Comparison of ENCODE assay signal across 13 cellular contexts in genomic region chr5:98339141-98339848, GRCh38.
DNase-seq lines count a peak whose midpoint lies in the region; ATAC-seq and TF ChIP-seq lines count a peak whose summit lies in the region.
"Had no signal": no experiment of that assay in that cellular context is flagged by ENCODE, and none has a peak within 500 bp of the region (broad histone marks: within the 10 kb centered on the region; RNA-seq: fewer than 3 reads in every experiment).

No MANE protein-coding gene starts in this region.

- peak overlapping the region in 1 of 2 experiments; percentile 7 for H2BK12ac ChIP-seq in mesenchymal stem cell (ENCODE audit: low read length in 2 of 2)

- no peak overlapping the region for H2BK5ac ChIP-seq in mesenchymal stem cell (ENCODE audit: low read depth, low read length, poor library complexity, severe bottlenecking)

- peak overlapping the region; percentile 93 for H3K27ac Mint-ChIP-seq in HFFc6
- H3K27ac Mint-ChIP-seq: CD4-positive, CD25-positive, alpha-beta regulatory T cell; H9 had no signal

- no peak overlapping the region for H2BK120ac ChIP-seq in mesenchymal stem cell (ENCODE audit: low read depth, low read length)

- peaks cover 1% of the 10 kb centered on the region; the same call in 1 of the 2 replicates for H3K27me3 Mint-ChIP-seq in HFFc6 (ENCODE audit: insufficient read depth)
- H3K27me3 Mint-ChIP-seq: CD4-positive, CD25-positive, alpha-beta regulatory T cell had no signal

- no peaks in the 10 kb centered on the region for H3K9me3 ChIP-seq in mesenchymal stem cell (ENCODE audit: control insufficient read depth, low read length)
- no peaks in the 10 kb centered on the region for H3K9me3 ChIP-seq in sigmoid colon

- H3K4me2 ChIP-seq in mesenchymal stem cell (ENCODE audit: low read length, poor library complexity, severe bottlenecking): no peak overlapping the region
- H3K4me2 ChIP-seq: BLaER1 treated with 17β-estradiol and CSF1 and Interleukin-3, amounts not matched to agents 10 nM and 100 nM had no signal

- TF ChIP-seq POLR2A in sigmoid colon (IDR thresholded peaks at IDR 0.05): no peak

- H3K36me3 ChIP-seq in mesenchymal stem cell (ENCODE audit: control insufficient read depth in 1 of 2, insufficient read depth in 2 of 2, low read depth in 1 of 2, low read length in 2 of 2) (peaks cover 0 to 3% of the 10 kb centered on the region in 2 experiments), sigmoid colon (no peaks in the 10 kb centered on the region)
- H3K36me3 ChIP-seq: BLaER1 treated with 17β-estradiol and CSF1 and Interleukin-3, amounts not matched to agents 10 nM and 100 nM had no signal

- peak overlapping the region in 1 of 2 experiments; percentile 19 for H3K14ac ChIP-seq in mesenchymal stem cell (ENCODE audit: low read length in 2 of 2)

- H3K36me3 Mint-ChIP-seq in HFFc6 (ENCODE audit: low read depth): peaks cover 30% of the 10 kb centered on the region
- H3K36me3 Mint-ChIP-seq: CD4-positive, CD25-positive, alpha-beta regulatory T cell had no signal

- no peak overlapping the region for H2BK15ac ChIP-seq in mesenchymal stem cell (ENCODE audit: low read depth, poor library complexity, severe bottlenecking)

- no peak overlapping the region for H3K23ac ChIP-seq in mesenchymal stem cell (ENCODE audit: low read length in 2 of 2)

- H3K18ac ChIP-seq in mesenchymal stem cell (ENCODE audit: low read depth in 1 of 2, low read length in 2 of 2): peak overlapping the region in 1 of 2 experiments; percentile 3

- H3K27me3 ChIP-seq in mesenchymal stem cell (ENCODE audit: control insufficient read depth in 1 of 2, insufficient read depth in 1 of 2, low read length in 2 of 2) (no peaks in the 10 kb centered on the region), sigmoid colon (no peaks in the 10 kb centered on the region)
- H3K27me3 ChIP-seq: BLaER1 treated with 17β-estradiol and CSF1 and Interleukin-3, amounts not matched to agents 10 nM and 100 nM had no signal

- H3K4me3 Mint-ChIP-seq in HFFc6: no peak overlapping the region
- H3K4me3 Mint-ChIP-seq: CD4-positive, CD25-positive, alpha-beta regulatory T cell; H9 had no signal

- no peak overlapping the region for H3K9ac ChIP-seq in mesenchymal stem cell (ENCODE audit: low read length)
- H3K9ac ChIP-seq: BLaER1 treated with 17β-estradiol and CSF1 and Interleukin-3, amounts not matched to agents 10 nM and 100 nM had no signal

- H3K79me1 ChIP-seq in mesenchymal stem cell (replicated peaks; ENCODE audit: low read length, poor library complexity, severe bottlenecking): peaks cover 1% of the 10 kb centered on the region

- DNase-seq in HFFc6: no peak
- peak; percentile 3 for DNase-seq in UCSD-AML1 (lab: John Stamatoyannopoulos, UW; ENCODE audit: unreplicated experiment)
- DNase-seq in mesenchymal stem cell: no peak
- peak; percentile 60 for DNase-seq in sigmoid colon
- no peak for DNase-seq in NCI-H2107 (lab: John Stamatoyannopoulos, UW)
- DNase-seq in activated CD4-positive, alpha-beta T cell treated with anti-CD3 and anti-CD28 coated beads for 1 hour: no peak
- DNase-seq: ACHN; CD4-positive, CD25-positive, alpha-beta regulatory T cell; DMS53; GOT3; H9 had no signal

- H3K4me1 Mint-ChIP-seq in HFFc6 (ENCODE audit: low read depth): peaks cover 49% of the 10 kb centered on the region
- H3K4me1 Mint-ChIP-seq: CD4-positive, CD25-positive, alpha-beta regulatory T cell; H9 had no signal

- H3K9me3 Mint-ChIP-seq in HFFc6: peaks cover 13% of the 10 kb centered on the region

- H3K4me3 ChIP-seq in mesenchymal stem cell (ENCODE audit: insufficient read depth in 1 of 2, low read depth in 1 of 2, low read length in 2 of 2): no peak overlapping the region
- no peak overlapping the region for H3K4me3 ChIP-seq in sigmoid colon
- H3K4me3 ChIP-seq: BLaER1 treated with 17β-estradiol and CSF1 and Interleukin-3, amounts not matched to agents 10 nM and 100 nM had no signal

- peak overlapping the region; percentile 3 for H4K91ac ChIP-seq in mesenchymal stem cell (ENCODE audit: low read length)

- 98% methylated on average over 21 of the region's 21 CpGs for WGBS in mesenchymal stem cell
- WGBS in sigmoid colon, 2 donors: 95 to 97% methylated on average over 21 of the region's 21 CpGs

- H4K8ac ChIP-seq in mesenchymal stem cell (ENCODE audit: low read length): peak overlapping the region; percentile 1

- intact Hi-C loops in sigmoid colon (cut with DNase I): no loop called here

- H3K27ac ChIP-seq in mesenchymal stem cell (ENCODE audit: low read length, poor library complexity, severe bottlenecking): no peak overlapping the region
- H3K27ac ChIP-seq in sigmoid colon: no peak overlapping the region
- H3K27ac ChIP-seq: BLaER1 treated with 17β-estradiol and CSF1 and Interleukin-3, amounts not matched to agents 10 nM and 100 nM had no signal

- H2AK5ac ChIP-seq in mesenchymal stem cell (ENCODE audit: low read length, severe bottlenecking): peak overlapping the region; percentile 60

- peaks cover 2% of the 10 kb centered on the region for H3K4me1 ChIP-seq in mesenchymal stem cell (ENCODE audit: control insufficient read depth, insufficient read depth, low read depth, low read length)
- H3K4me1 ChIP-seq in sigmoid colon: no peaks in the 10 kb centered on the region

- TF ChIP-seq EP300 in sigmoid colon (IDR thresholded peaks at IDR 0.05): no peak

- no peak overlapping the region for H3K4ac ChIP-seq in mesenchymal stem cell (ENCODE audit: low read depth in 1 of 2, low read length in 2 of 2)

- no peak for TF ChIP-seq CTCF in HFFc6 (IDR thresholded peaks at IDR 0.05)
- no peak for TF ChIP-seq CTCF in sigmoid colon (IDR thresholded peaks at IDR 0.05)

- no peak overlapping the region for H2AFZ ChIP-seq in mesenchymal stem cell (ENCODE audit: low read depth, low read length)

- ATAC-seq in GM19467 (IDR thresholded peaks at IDR 0.05; ENCODE audit: unreplicated experiment): no peak

Comparison
In these comparisons a context has a peak if more than half of its experiments do, and no peak if none do; other contexts are left out.
1. DNase-seq: peak in UCSD-AML1 (single experiment) and sigmoid colon (single experiment); none in HFFc6 (single experiment), mesenchymal stem cell (single experiment), NCI-H2107 (single experiment) and activated CD4-positive, alpha-beta T cell treated with anti-CD3 and anti-CD28 coated beads for 1 hour (single experiment).